ENCODE assay signal across 9 cellular contexts in genomic region chr2:168192839-168193616, GRCh38. TPM values are rescaled to one million over a fixed set of nuclear protein-coding genes. Genes with fewer than 3 reads are reported as not detected.
DNase-seq lines count a peak whose midpoint lies in the region; ATAC-seq and TF ChIP-seq lines count a peak whose summit lies in the region.
"Had no signal": no experiment of that assay in that cellular context is flagged by ENCODE, and none has a peak within 500 bp of the region (broad histone marks: within the 10 kb centered on the region; RNA-seq: fewer than 3 reads in every experiment).

No MANE protein-coding gene starts in this region.

- H3K27me3 ChIP-seq in SU-DHL-6 (ENCODE audit: low read length): no peaks in the 10 kb centered on the region
- no peaks in the 10 kb centered on the region for H3K27me3 ChIP-seq in aorta (ENCODE audit: control insufficient read depth in 1 of 2, insufficient read depth in 2 of 2, low read length in 1 of 2)

- in situ Hi-C loops in GM13976 (cut with MboI; ENCODE audit: low sequenced_read_pairs, unreplicated experiment): no loop called here

- H3K4me1 ChIP-seq in aorta (ENCODE audit: control insufficient read depth in 1 of 2, insufficient read depth in 2 of 2, low read length in 2 of 2): peaks cover 0 to 2% of the 10 kb centered on the region in 2 donors

- no peak overlapping the region for H2AFZ ChIP-seq in SU-DHL-6 (ENCODE audit: low read depth, low read length, severe bottlenecking)

- TF ChIP-seq CTCF in SU-DHL-6 (IDR thresholded peaks at IDR 0.05; ENCODE audit: insufficient read depth, low read length, poor library complexity, severe bottlenecking): no peak
- TF ChIP-seq CTCF in GM13976 (IDR thresholded peaks at IDR 0.05; ENCODE audit: borderline replicate concordance, control extremely low read depth, extremely low read depth, insufficient read depth, missing control alignments): no peak

- peak; percentile 36 for DNase-seq in stimulated activated CD4-positive, alpha-beta T cell treated with anti-CD3 and anti-CD28 coated beads, Interleukin-4, amount 100 ng/mL, for 24 hours
- no peak for DNase-seq in stimulated activated CD4-positive, alpha-beta T cell treated with anti-CD3 and anti-CD28 coated beads, Interleukin-2, amount 100 ng/mL, for 48 hours
- DNase-seq in aorta (no peak), NCI-H1092 (lab: John Stamatoyannopoulos, UW) (no peak), GM13976 (ENCODE audit: low spot score) (no peak)
- DNase-seq: cortex of kidney had no signal

- ATAC-seq in esophagus mucosa (peak; percentile 45), aorta (ENCODE audit: low FRiP score) (peak; percentile 37), GM21786 (IDR thresholded peaks at IDR 0.05; ENCODE audit: unreplicated experiment) (no peak)

- no peaks in the 10 kb centered on the region for H3K36me3 ChIP-seq in SU-DHL-6 (ENCODE audit: low read length)
- H3K36me3 ChIP-seq in aorta (ENCODE audit: control insufficient read depth in 1 of 2, insufficient read depth in 2 of 2, low read length in 1 of 2): no peaks in the 10 kb centered on the region

- H3K9me2 ChIP-seq in SU-DHL-6 (replicated peaks; ENCODE audit: insufficient read depth, low read length): no peaks in the 10 kb centered on the region

- H4K20me1 ChIP-seq in SU-DHL-6 (ENCODE audit: low read depth, low read length): no peaks in the 10 kb centered on the region

- no peak overlapping the region for H3K9ac ChIP-seq in SU-DHL-6 (ENCODE audit: low read length)

- H3K4me3 ChIP-seq in SU-DHL-6 (ENCODE audit: insufficient read depth, low read length, poor library complexity, severe bottlenecking) (no peak overlapping the region), aorta (ENCODE audit: low read length in 2 of 2) (no peak overlapping the region)

- peak overlapping the region; percentile 12 for H3K4me2 ChIP-seq in SU-DHL-6 (ENCODE audit: low read depth, low read length, poor library complexity, severe bottlenecking)

- peaks cover under 1% of the 10 kb centered on the region; the same call in 1 of the 2 replicates for H3K79me2 ChIP-seq in SU-DHL-6 (ENCODE audit: insufficient read depth, low read length)

- no peak overlapping the region for H3K27ac ChIP-seq in SU-DHL-6 (ENCODE audit: low read depth, low read length)
- no peak overlapping the region for H3K27ac ChIP-seq in aorta (ENCODE audit: low read depth in 1 of 2, low read length in 2 of 2)

- WGBS in aorta, 2 donors: 77 to 83% methylated on average over 3 of the region's 3 CpGs

- no peaks in the 10 kb centered on the region for H3F3A ChIP-seq in SU-DHL-6 (ENCODE audit: insufficient read depth)

- intact Hi-C loops in aorta (cut with DNase I): no loop called here

- H3K9me3 ChIP-seq in SU-DHL-6 (ENCODE audit: insufficient read depth, low read length) (no peaks in the 10 kb centered on the region), aorta (ENCODE audit: control insufficient read depth, low read length) (no peaks in the 10 kb centered on the region)

RNA-seq across cellular contexts. Expression of gene STK39, which starts 54.4 kb away (rescaled TPM):
- total RNA-seq in esophagus mucosa (29.6 TPM), aorta (10 to 100 TPM; 12.6 to 16.1 TPM)
- 10 to 100 TPM in 1 of 2 donors, 1 to 10 TPM in 1; 7.1 to 17.7 TPM for polyA plus RNA-seq in aorta
